In the genomic region with DNA sequence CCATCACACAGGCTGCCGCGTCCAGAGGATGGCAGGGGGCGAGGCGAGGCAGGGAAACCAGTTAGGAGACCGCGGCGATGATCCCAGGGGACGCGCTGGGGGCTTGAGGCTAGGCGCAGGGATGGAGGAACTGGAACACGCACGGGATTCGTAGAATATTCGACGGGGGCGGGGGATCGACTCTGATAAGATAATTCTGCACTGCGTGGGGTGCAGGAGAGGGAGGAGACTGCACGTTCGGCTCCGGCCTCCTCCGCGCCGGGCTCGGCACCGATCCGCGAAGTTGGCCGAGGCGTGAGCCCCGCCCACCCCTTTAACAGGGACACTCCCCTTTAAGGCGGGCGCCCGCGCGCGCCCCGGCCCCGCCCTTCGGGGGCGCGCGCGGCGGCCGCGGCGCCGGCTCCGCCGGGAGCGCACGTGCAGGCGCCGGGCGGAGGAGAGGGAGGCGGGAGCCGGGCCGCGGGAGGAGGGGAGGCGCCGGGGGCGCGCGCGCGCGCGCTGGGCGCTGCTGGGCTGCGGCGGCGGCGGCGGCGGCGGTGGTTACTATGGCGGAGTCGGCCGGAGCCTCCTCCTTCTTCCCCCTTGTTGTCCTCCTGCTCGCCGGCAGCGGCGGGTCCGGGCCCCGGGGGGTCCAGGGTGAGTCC, we compare ENCODE assay signal across 8 cellular contexts. TPM values are rescaled to one million over a fixed set of nuclear protein-coding genes. Genes with fewer than 3 reads are reported as not detected.
DNase-seq lines count a peak whose midpoint lies in the region; ATAC-seq and TF ChIP-seq lines count a peak whose summit lies in the region.

Gene ACVR1B, plus strand, starts transcription at position 501 of the 644 bp plus-strand sequence. Its CDS starts 45 bp downstream, at position 546.

- no peaks in the 10 kb centered on the region for H3K9me3 ChIP-seq in cardiac muscle cell (ENCODE audit: low read depth)
- no peaks in the 10 kb centered on the region for H3K9me3 ChIP-seq in parathyroid adenoma (ENCODE audit: control insufficient read depth, low read length)
- H3K9me3 ChIP-seq in thyroid gland: no peaks in the 10 kb centered on the region

- peaks cover 10% of the 10 kb centered on the region for H3K27me3 Mint-ChIP-seq in activated naive CD8-positive, alpha-beta T cell treated with anti-CD3 and anti-CD28 coated beads, Interleukin-2, amount 50 U/mL, for 24 hours

- in situ Hi-C loops in G401 (cut with HindIII; ENCODE audit: low sequenced_read_pairs): no loop called here

- peak within 1 kb of the TSS; percentile 74 for H3K27ac Mint-ChIP-seq in activated naive CD8-positive, alpha-beta T cell treated with anti-CD3 and anti-CD28 coated beads, Interleukin-2, amount 50 U/mL, for 24 hours

- 1% methylated on average over 14 to 25 of the region's 86 CpGs for WGBS in thyroid gland, 2 donors

- H3K27me3 ChIP-seq in cardiac muscle cell (no peaks in the 10 kb centered on the region), parathyroid adenoma (ENCODE audit: control insufficient read depth, insufficient read depth, low read length) (no peaks in the 10 kb centered on the region), thyroid gland (no peaks in the 10 kb centered on the region)

- H3K4me3 ChIP-seq in cardiac muscle cell (peak within 1 kb of the TSS; percentile 96), parathyroid adenoma (ENCODE audit: low read depth, low read length) (peak within 1 kb of the TSS; percentile 87), thyroid gland (replicated peaks in 1 of 3) (peak within 1 kb of the TSS; percentile 72 to 99 (median 76))

- peak; percentile 94 for DNase-seq in G401 (ENCODE audit: low spot score)
- DNase-seq in NCI-H1436 (lab: John Stamatoyannopoulos, UW): peak; percentile 89
- peak; percentile 63 to 86 for DNase-seq in SW 1271 (lab: John Stamatoyannopoulos, UW)
- DNase-seq in activated naive CD8-positive, alpha-beta T cell treated with anti-CD3 and anti-CD28 coated beads, Interleukin-2, amount 50 U/mL, for 24 hours: peak; percentile 87
- peak; percentile 95 to 97 for DNase-seq in cardiac muscle cell (ENCODE audit: low read depth in 1 of 2, low spot score in 1 of 2)
- peak; percentile 92 to 93 for DNase-seq in thyroid gland

- peaks cover 42% of the 10 kb centered on the region for H3K4me1 Mint-ChIP-seq in activated naive CD8-positive, alpha-beta T cell treated with anti-CD3 and anti-CD28 coated beads, Interleukin-2, amount 50 U/mL, for 24 hours

- H3K9me3 Mint-ChIP-seq in activated naive CD8-positive, alpha-beta T cell treated with anti-CD3 and anti-CD28 coated beads, Interleukin-2, amount 50 U/mL, for 24 hours: no peaks in the 10 kb centered on the region

- peak within 1 kb of the TSS; percentile 70 for H3K27ac ChIP-seq in cardiac muscle cell
- H3K27ac ChIP-seq in parathyroid adenoma: peak within 1 kb of the TSS; percentile 94
- peak within 1 kb of the TSS; percentile 73 to 91 (median 90) for H3K27ac ChIP-seq in thyroid gland

- H3K36me3 ChIP-seq in cardiac muscle cell: no peaks in the 10 kb centered on the region
- no peaks in the 10 kb centered on the region for H3K36me3 ChIP-seq in parathyroid adenoma (ENCODE audit: control insufficient read depth, insufficient read depth, low read length)
- no peaks in the 10 kb centered on the region for H3K36me3 ChIP-seq in thyroid gland

- H3K4me1 ChIP-seq in cardiac muscle cell (ENCODE audit: low read depth): peaks cover 37% of the 10 kb centered on the region
- peaks cover 37% of the 10 kb centered on the region for H3K4me1 ChIP-seq in parathyroid adenoma
- H3K4me1 ChIP-seq in thyroid gland: peaks cover 26 to 35% of the 10 kb centered on the region in 2 donors

- no peaks in the 10 kb centered on the region for H3K36me3 Mint-ChIP-seq in activated naive CD8-positive, alpha-beta T cell treated with anti-CD3 and anti-CD28 coated beads, Interleukin-2, amount 50 U/mL, for 24 hours (ENCODE audit: low read depth)

- peak in 1 of 2 donors; percentile 67 for TF ChIP-seq POLR2A in thyroid gland (IDR thresholded peaks at IDR 0.05)

- peaks cover 34% of the 10 kb centered on the region for H3K79me2 ChIP-seq in parathyroid adenoma

- TF ChIP-seq CTCF in cardiac muscle cell (IDR thresholded peaks at IDR 0.05; ENCODE audit: low read depth, low read length) (no peak), parathyroid adenoma (IDR thresholded peaks at IDR 0.05) (no peak), thyroid gland (IDR thresholded peaks at IDR 0.05) (no peak)

- peak within 1 kb of the TSS; percentile 85 for H3K4me3 Mint-ChIP-seq in activated naive CD8-positive, alpha-beta T cell treated with anti-CD3 and anti-CD28 coated beads, Interleukin-2, amount 50 U/mL, for 24 hours

- H3K9ac ChIP-seq in parathyroid adenoma: peak within 1 kb of the TSS; percentile 98

- intact Hi-C loops in thyroid gland (cut with DNase I): no loop called here

- peak within 1 kb of the TSS; percentile 74 for H2AFZ ChIP-seq in parathyroid adenoma

- H3K4me2 ChIP-seq in parathyroid adenoma (ENCODE audit: low read length): peak within 1 kb of the TSS; percentile 91

- peak; percentile 80 for ATAC-seq in HG02610 (IDR thresholded peaks at IDR 0.05; ENCODE audit: unreplicated experiment)
- peak; percentile 93 for ATAC-seq in activated naive CD8-positive, alpha-beta T cell treated with anti-CD3 and anti-CD28 coated beads, Interleukin-2, amount 50 U/mL, for 24 hours

RNA-seq across cellular contexts. Expression of gene ACVR1B, which starts in this region (rescaled TPM):
- total RNA-seq in G401 (2014; rRNA removed; shearing (Covaris generic)): 1.6 and 3.0 TPM in 2 replicates
- 38.1 and 46.4 TPM in 2 replicates for total RNA-seq in cardiac muscle cell
- polyA plus RNA-seq in cardiac muscle cell: 11.9 and 12.5 TPM in 2 replicates
- 10 to 100 TPM; 13.7 to 19.9 (median 19.2) TPM for total RNA-seq in thyroid gland

Comparison
In these comparisons a context has a peak if more than half of its experiments do, and no peak if none do; other contexts are left out.
1. Peak in every context shown above with its lines: DNase-seq, ATAC-seq, H3K4me3 ChIP-seq and H3K27ac ChIP-seq.